19 cellular contexts compared by ENCODE assay signal in the genomic region with DNA sequence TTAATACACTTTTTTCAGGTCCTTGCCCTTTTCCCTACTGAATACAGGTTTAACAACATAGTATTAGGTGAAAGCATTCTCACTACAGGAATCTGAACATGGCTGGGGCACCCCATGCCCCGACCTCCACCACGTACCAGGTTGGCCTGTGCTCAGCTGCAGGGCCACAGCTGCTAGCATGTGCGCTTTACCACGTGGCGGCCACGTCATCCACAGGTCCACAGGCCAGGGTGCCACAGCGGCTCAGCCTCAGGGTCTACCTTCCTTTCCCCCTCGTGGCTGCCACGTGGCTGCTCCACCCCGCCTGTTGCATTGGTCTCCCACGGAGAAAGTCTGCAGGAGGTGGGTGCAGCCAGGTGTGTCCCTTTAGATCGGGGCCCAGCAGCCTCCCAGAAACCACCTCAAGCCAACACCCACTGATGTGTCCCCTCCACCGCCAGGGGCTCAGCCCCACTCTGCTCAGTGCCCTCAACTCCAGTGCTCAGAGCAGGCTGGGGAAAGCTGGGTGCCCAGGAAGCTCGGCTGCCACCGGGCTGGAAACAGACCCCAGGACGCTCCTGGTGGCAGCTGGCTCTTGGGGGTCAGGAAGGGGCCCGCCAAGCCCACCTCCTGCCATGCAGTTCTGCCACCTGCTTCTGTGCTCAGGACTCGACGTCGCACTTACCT. TPM values are rescaled to one million over a fixed set of nuclear protein-coding genes. Genes with fewer than 3 reads are reported as not detected.
DNase-seq lines count a peak whose midpoint lies in the region; ATAC-seq, FAIRE-seq and TF ChIP-seq lines count a peak whose summit lies in the region.
"Had no signal": no experiment of that assay in that cellular context is flagged by ENCODE, and none has a peak within 500 bp of the region (broad histone marks: within the 10 kb centered on the region; RNA-seq: fewer than 3 reads in every experiment).

No MANE protein-coding gene starts in this region.

- no peaks in the 10 kb centered on the region for H3K4me1 ChIP-seq in Caco-2
- peaks cover 0 to 8% of the 10 kb centered on the region in 2 experiments; a peak in 1 of 5 replicates for H3K4me1 ChIP-seq in K562 (replicated peaks in 1 of 2; ENCODE audit: control insufficient read depth in 2 of 2, insufficient read depth in 2 of 2, low read length in 2 of 2)

- H3K4me3 Mint-ChIP-seq in Caco-2 (ENCODE audit: unreplicated experiment) = no peak overlapping the region
- no peak overlapping the region for H3K4me3 Mint-ChIP-seq in mesothelial cell of epicardium
- H3K4me3 Mint-ChIP-seq: CD14-positive monocyte; CD8-positive, alpha-beta T cell had no signal

- H3K9me1 ChIP-seq in K562 (ENCODE audit: control insufficient read depth, insufficient read depth, low read length) = no peaks in the 10 kb centered on the region

- CTCF ChIA-PET in Caco-2 (lab: Charles Lee) = no interaction called here
- CTCF ChIA-PET in K562 (lab: Yijun Ruan, JAX; ENCODE audit: low intra/inter-chr PET ratio) = no interaction called here

- FAIRE-seq in K562 (lab: Jason Lieb, UNC) = no peak
- FAIRE-seq: GM18507 had no signal

- H3K36me3 Mint-ChIP-seq in Caco-2 (ENCODE audit: insufficient read depth, unreplicated experiment) (peaks cover 88% of the 10 kb centered on the region), mesothelial cell of epicardium (peaks cover 46% of the 10 kb centered on the region)

- no peaks in the 10 kb centered on the region for H3K9me3 Mint-ChIP-seq in Caco-2 (ENCODE audit: unreplicated experiment)
- no peaks in the 10 kb centered on the region for H3K9me3 Mint-ChIP-seq in mesothelial cell of epicardium
- H3K9me3 Mint-ChIP-seq: CD8-positive, alpha-beta T cell had no signal

- no peak overlapping the region for H3K27ac ChIP-seq in K562 (ENCODE audit: extremely low read depth, low read depth, low read length)
- H3K27ac ChIP-seq: 22Rv1, HL-60 had no signal

- H3K27me3 Mint-ChIP-seq in Caco-2 (ENCODE audit: insufficient read depth, unreplicated experiment) = no peaks in the 10 kb centered on the region
- H3K27me3 Mint-ChIP-seq in mesothelial cell of epicardium (ENCODE audit: low read depth) = no peaks in the 10 kb centered on the region

- intact Hi-C loops in Right ventricle myocardium inferior (cut with DNase I) = loop anchor here (5.0 kb wide), 1 partner anchor 64 kb away; no protein-coding TSS in a partner anchor
- intact Hi-C loops in cardiac septum (cut with DNase I) = no loop called here
- intact Hi-C loops in Caco-2 (cut with micrococcal nuclease; ENCODE audit: unreplicated experiment) = no loop called here
- intact Hi-C loops in K562 (cut with micrococcal nuclease) = no loop called here

- no peak overlapping the region for H2AFZ ChIP-seq in K562 (ENCODE audit: low read depth, low read length)

- TF ChIP-seq POLR2A in K562 (conservative IDR thresholded peaks at IDR 0.05) = no peak

- no peaks in the 10 kb centered on the region for H4K20me1 ChIP-seq in K562 (replicated peaks; ENCODE audit: control insufficient read depth, insufficient read depth, low read length)

- H3K79me2 ChIP-seq in K562 (ENCODE audit: control insufficient read depth, insufficient read depth, low read length) = no peaks in the 10 kb centered on the region; the same call in 2 of the 3 replicates

- TF ChIP-seq EP300 in K562 (IDR thresholded peaks at IDR 0.05; ENCODE audit: low read length) = no peak

- H3K4me1 Mint-ChIP-seq in Caco-2 (ENCODE audit: low read depth, unreplicated experiment) = no peaks in the 10 kb centered on the region
- peaks cover 9% of the 10 kb centered on the region for H3K4me1 Mint-ChIP-seq in mesothelial cell of epicardium

- BruUV-seq in Caco-2 (replicated peaks; lab: Mats Ljungman, UMichigan) (no TSS peak), K562 (replicated peaks; lab: Mats Ljungman, UMichigan) (no TSS peak)

- in situ Hi-C loops in K562 (cut with MboI) = no loop called here

- no peak overlapping the region for H3K9ac ChIP-seq in K562 (ENCODE audit: insufficient read depth in 1 of 2, low read depth in 2 of 2, low read length in 2 of 2)

- no peaks in the 10 kb centered on the region for H3K27me3 ChIP-seq in Caco-2 (replicated peaks; ENCODE audit: control insufficient read depth, insufficient read depth, low read length)
- no peaks in the 10 kb centered on the region; a peak in 1 of 5 replicates for H3K27me3 ChIP-seq in K562 (ENCODE audit: control insufficient read depth in 2 of 2, insufficient read depth in 2 of 2, low read length in 2 of 2)
- no peaks in the 10 kb centered on the region for H3K27me3 ChIP-seq in H7 (ENCODE audit: control insufficient read depth, insufficient read depth, low read length)

- TF ChIP-seq CTCF in Caco-2 (IDR thresholded peaks at IDR 0.05; ENCODE audit: insufficient read depth in 1 of 2, low read depth in 1 of 2, low read length in 1 of 2, severe bottlenecking in 1 of 2, unreplicated experiment in 1 of 2) (no peak), K562 (IDR thresholded peaks at IDR 0.05 in 2 of 3, conservative IDR thresholded peaks at IDR 0.05 in 1 of 3; ENCODE audit: insufficient read depth in 2 of 3, low read depth in 1 of 3, low read length in 3 of 3) (no peak), mesothelial cell of epicardium (IDR thresholded peaks at IDR 0.05; ENCODE audit: unreplicated experiment) (no peak)

- ATAC-seq in Right ventricle myocardium inferior = no peak
- no peak for ATAC-seq in K562
- ATAC-seq: CD8-positive, alpha-beta T cell had no signal

- peak overlapping the region; percentile 45 for H3K27ac Mint-ChIP-seq in Caco-2 (ENCODE audit: unreplicated experiment)
- peak overlapping the region; percentile 16 for H3K27ac Mint-ChIP-seq in mesothelial cell of epicardium
- H3K27ac Mint-ChIP-seq: CD14-positive monocyte; CD8-positive, alpha-beta T cell had no signal

- TF ChIP-seq RAD21 in K562 (CRISPR knock-in tag; conservative IDR thresholded peaks at IDR 0.05 in 1 of 2, IDR thresholded peaks at IDR 0.05 in 1 of 2) = no peak

- POLR2A ChIA-PET in Caco-2 (lab: Charles Lee) = no interaction called here
- POLR2A ChIA-PET in K562 (lab: Yijun Ruan, JAX) = no interaction called here

- peak; percentile 37 for DNase-seq in Right ventricle myocardium inferior (ENCODE audit: missing footprints)
- no peak for DNase-seq in cardiac septum (ENCODE audit: low spot score)
- DNase-seq in Caco-2 = no peak
- no peak for DNase-seq in K562 (ENCODE audit: extremely low read depth in 1 of 4, low spot score in 3 of 4)
- no peak for DNase-seq in mesothelial cell of epicardium (ENCODE audit: low spot score in 2 of 2, unreplicated experiment in 2 of 2)
- no peak for DNase-seq in retina
- DNase-seq in H7 = no peak
- no peak for DNase-seq in mesenteric fat pad (ENCODE audit: low spot score)
- DNase-seq: CD8-positive, alpha-beta T cell; COR-L47; DND-41; GDM1; GOT3; HCEC 1CT; IMR-90 had no signal

- no peak overlapping the region for H3K4me2 ChIP-seq in K562 (ENCODE audit: insufficient read depth, low read length)

- no peak overlapping the region for H3K4me3 ChIP-seq in Caco-2 (ENCODE audit: low read depth, low read length)
- H3K4me3 ChIP-seq in K562 = no peak overlapping the region
- H3K4me3 ChIP-seq in H7 (ENCODE audit: insufficient read depth, low read depth, low read length) = no peak overlapping the region

- 94% methylated on average over 16 of the region's 20 CpGs for WGBS in K562 (ENCODE audit: insufficient coverage, low coverage, missing lambda C conversion rate)

- no peaks in the 10 kb centered on the region for H3K9me3 ChIP-seq in Caco-2
- H3K9me3 ChIP-seq in K562 (replicated peaks; ENCODE audit: control insufficient read depth, insufficient read depth, low read depth, low read length) = no peaks in the 10 kb centered on the region

- peaks cover 4% of the 10 kb centered on the region for H3K36me3 ChIP-seq in Caco-2 (ENCODE audit: control insufficient read depth, insufficient read depth, low read length)
- H3K36me3 ChIP-seq in K562 (ENCODE audit: control insufficient read depth, insufficient read depth, low read length) = peaks cover 99% of the 10 kb centered on the region
- peaks cover 27% of the 10 kb centered on the region for H3K36me3 ChIP-seq in H7 (replicated peaks; ENCODE audit: control insufficient read depth, insufficient read depth, low read length)

RNA-seq across cellular contexts. Expression of a gene that starts 17.8 kb away (rescaled TPM):
- total RNA-seq in Right ventricle myocardium inferior = 121 TPM
- 129 TPM for total RNA-seq in cardiac septum
- 184 TPM in 2 replicates for total RNA-seq in Caco-2 (2022)
- 63.5 and 142 TPM in 2 replicates for total RNA-seq in K562 (2011; cell fraction: chromatin; rRNA removed; ENCODE audit: low replicate concordance)
- total RNA-seq in K562 (2011; cell fraction: nucleolus; rRNA removed) = 94.5 and 102 TPM in 2 replicates
- 48.0 and 62.1 TPM in 2 replicates for total RNA-seq in K562 (2011; cell fraction: nucleoplasm; rRNA removed)
- 162 and 230 TPM in 2 replicates for total RNA-seq in K562 (2014; rRNA removed)
- total RNA-seq in K562 (2014; rRNA removed; fragmentation: Illumina TruSeq; extraction: Trizol) = 27.2 and 30.4 TPM in 2 replicates
- 67.9 and 70.4 TPM in 2 replicates for total RNA-seq in K562 (2015; rRNA removed; fragmentation: Illumina TruSeq; extraction: Trizol)
- total RNA-seq in K562 (2021) = 134 and 148 TPM in 2 replicates
- polyA plus RNA-seq in K562 (2011; rRNA removed) = 68.2 and 72.3 TPM in 2 replicates
- polyA plus RNA-seq in K562 (2011; cell fraction: cytosol; rRNA removed) = 113 and 437 TPM in 2 replicates
- 168 and 330 TPM in 2 replicates for polyA plus RNA-seq in K562 (2011; cell fraction: nucleus; rRNA removed)
- polyA plus RNA-seq in K562 (2012) = 113 and 126 TPM in 2 replicates
- 64.0 and 116 TPM in 2 replicates for polyA plus RNA-seq in K562 (2014; fragmentation: Illumina TruSeq; extraction: Trizol)
- polyA plus RNA-seq in K562 (2014; fragmentation: Nextera tagmentation; extraction: Ambion mirVana) = 10 to 100 TPM; 14.5 to 20.0 TPM
- polyA plus RNA-seq in K562 (2014; rRNA removed) = 111 and 118 TPM in 2 replicates
- 33.8 and 54.2 TPM in 2 replicates for polyA minus RNA-seq in K562 (2011; rRNA and poly(A)+ RNA removed)
- polyA minus RNA-seq in K562 (2011; cell fraction: cytosol; rRNA and poly(A)+ RNA removed) = 135 and 154 TPM in 2 replicates
- polyA minus RNA-seq in K562 (2011; cell fraction: nucleus; rRNA and poly(A)+ RNA removed) = 39.7 and 56.8 TPM in 2 replicates
- total RNA-seq in mesothelial cell of epicardium = 186 to 194 TPM (median 192 TPM) in 3 replicates
- total RNA-seq in H7 (2014; rRNA removed; shearing (Covaris generic)) = 267 and 360 TPM in 2 replicates
- 147 TPM for total RNA-seq in mesenteric fat pad

RNA-seq across cellular contexts. Expression of a gene that starts 58.6 kb away (rescaled TPM):
- 50.4 TPM for total RNA-seq in Right ventricle myocardium inferior
- 55.2 TPM for total RNA-seq in cardiac septum
- total RNA-seq in Caco-2 (2022) = 81.1 and 89.3 TPM in 2 replicates
- total RNA-seq in K562 (2011; cell fraction: chromatin; rRNA removed; ENCODE audit: low replicate concordance) = 97.9 and 170 TPM in 2 replicates
- 114 and 125 TPM in 2 replicates for total RNA-seq in K562 (2011; cell fraction: nucleolus; rRNA removed)
- total RNA-seq in K562 (2011; cell fraction: nucleoplasm; rRNA removed) = 91.9 and 96.7 TPM in 2 replicates
- total RNA-seq in K562 (2014; rRNA removed) = 63.2 and 104 TPM in 2 replicates
- 18.7 and 20.5 TPM in 2 replicates for total RNA-seq in K562 (2014; rRNA removed; fragmentation: Illumina TruSeq; extraction: Trizol)
- 45.0 and 48.7 TPM in 2 replicates for total RNA-seq in K562 (2015; rRNA removed; fragmentation: Illumina TruSeq; extraction: Trizol)
- 84.4 and 86.5 TPM in 2 replicates for total RNA-seq in K562 (2021)
- polyA plus RNA-seq in K562 (2011; rRNA removed) = 59.3 and 60.8 TPM in 2 replicates
- polyA plus RNA-seq in K562 (2011; cell fraction: cytosol; rRNA removed) = 74.2 and 137 TPM in 2 replicates
- 133 and 220 TPM in 2 replicates for polyA plus RNA-seq in K562 (2011; cell fraction: nucleus; rRNA removed)
- polyA plus RNA-seq in K562 (2012) = 70.1 and 73.0 TPM in 2 replicates
- polyA plus RNA-seq in K562 (2014; fragmentation: Illumina TruSeq; extraction: Trizol) = 34.3 and 57.0 TPM in 2 replicates
- polyA plus RNA-seq in K562 (2014; fragmentation: Nextera tagmentation; extraction: Ambion mirVana) = 1 to 10 TPM; 2.1 to 4.7 TPM
- polyA plus RNA-seq in K562 (2014; rRNA removed) = 72.5 and 74.7 TPM in 2 replicates
- 25.7 and 39.9 TPM in 2 replicates for polyA minus RNA-seq in K562 (2011; rRNA and poly(A)+ RNA removed)
- 62.0 and 64.6 TPM in 2 replicates for polyA minus RNA-seq in K562 (2011; cell fraction: cytosol; rRNA and poly(A)+ RNA removed)
- 51.3 and 58.3 TPM in 2 replicates for polyA minus RNA-seq in K562 (2011; cell fraction: nucleus; rRNA and poly(A)+ RNA removed)
- 73.4 to 78.2 TPM (median 74.7 TPM) in 3 replicates for total RNA-seq in mesothelial cell of epicardium
- 65.4 and 80.6 TPM in 2 replicates for total RNA-seq in H7 (2014; rRNA removed; shearing (Covaris generic))
- 46.8 TPM for total RNA-seq in mesenteric fat pad

RNA-seq across cellular contexts. Expression of a gene that starts 58.7 kb away (rescaled TPM):
- total RNA-seq in Right ventricle myocardium inferior (22.6 TPM), cardiac septum (19.8 TPM), Caco-2 (2022) (3.1 and 4.0 TPM in 2 replicates), K562 (2014; rRNA removed) (0.65 and 1.1 TPM in 2 replicates), K562 (2014; rRNA removed; fragmentation: Illumina TruSeq; extraction: Trizol) (0.54 and 0.69 TPM in 2 replicates), K562 (2015; rRNA removed; fragmentation: Illumina TruSeq; extraction: Trizol) (0.57 and 0.83 TPM in 2 replicates), K562 (2021) (1.4 and 1.8 TPM in 2 replicates), mesothelial cell of epicardium (44.0 to 58.7 TPM (median 56.4 TPM) in 3 replicates), mesenteric fat pad (27.3 TPM)
- total RNA-seq in K562 (2011; cell fraction: chromatin; rRNA removed; ENCODE audit: low replicate concordance) = 8.1 and 12.5 TPM in 2 replicates
- 8.2 and 12.8 TPM in 2 replicates for total RNA-seq in K562 (2011; cell fraction: nucleolus; rRNA removed)
- 7.3 and 9.4 TPM in 2 replicates for total RNA-seq in K562 (2011; cell fraction: nucleoplasm; rRNA removed)
- polyA plus RNA-seq in K562 (2011; rRNA removed) (2.2 and 4.8 TPM in 2 replicates), K562 (2014; fragmentation: Illumina TruSeq; extraction: Trizol) (0.74 and 1.1 TPM in 2 replicates), K562 (2014; fragmentation: Nextera tagmentation; extraction: Ambion mirVana) (under 1 TPM; 0.21 to 0.27 TPM), K562 (2014; rRNA removed) (0.77 and 0.84 TPM in 2 replicates)
- 2.3 and 4.7 TPM in 2 replicates for polyA plus RNA-seq in K562 (2011; cell fraction: cytosol; rRNA removed)
- 4.1 and 5.8 TPM in 2 replicates for polyA plus RNA-seq in K562 (2011; cell fraction: nucleus; rRNA removed)
- polyA plus RNA-seq in K562 (2012) = 1.4 and 2.4 TPM in 2 replicates
- 0.60 and 0.87 TPM in 2 replicates for polyA minus RNA-seq in K562 (2011; rRNA and poly(A)+ RNA removed)
- 2.3 and 3.7 TPM in 2 replicates for polyA minus RNA-seq in K562 (2011; cell fraction: cytosol; rRNA and poly(A)+ RNA removed)
- polyA minus RNA-seq in K562 (2011; cell fraction: nucleus; rRNA and poly(A)+ RNA removed) = 1.8 and 4.2 TPM in 2 replicates
- 0.62 and 2.5 TPM in 2 replicates for total RNA-seq in H7 (2014; rRNA removed; shearing (Covaris generic))
